ENCODE assay signal across 18 cellular contexts in genomic region chr20:51810155-51811039, GRCh38. TPM values are rescaled to one million over a fixed set of nuclear protein-coding genes. Genes with fewer than 3 reads are reported as not detected.
DNase-seq lines count a peak whose midpoint lies in the region; TF ChIP-seq lines count a peak whose summit lies in the region.
"Had no signal": no experiment of that assay in that cellular context is flagged by ENCODE, and none has a peak within 500 bp of the region (broad histone marks: within the 10 kb centered on the region; RNA-seq: fewer than 3 reads in every experiment).

No MANE protein-coding gene starts in this region.

- H4K20me1 ChIP-seq in Loucy (ENCODE audit: insufficient read depth, low read length, poor library complexity, severe bottlenecking), result no peaks in the 10 kb centered on the region

- H3K4ac ChIP-seq in mesendoderm (ENCODE audit: low read depth, low read length), result no peak overlapping the region

- 100% methylated on average over 2 of the region's 13 CpGs for WGBS in mesendoderm (ENCODE audit: extremely low coverage, insufficient coverage, low lambda C conversion rate)

- H3K4me2 ChIP-seq in Loucy (ENCODE audit: low read depth, low read length, poor library complexity, severe bottlenecking) (no peak overlapping the region), mesendoderm (ENCODE audit: low read length) (no peak overlapping the region)

- TF ChIP-seq CTCF in Loucy (conservative IDR thresholded peaks at IDR 0.05; ENCODE audit: low read length) (peak; percentile 39; the same call in 1 of the 2 replicates), cardiac fibroblast (IDR thresholded peaks at IDR 0.05; ENCODE audit: low read depth, low read length) (peak; percentile 3)

- H3F3A ChIP-seq in Loucy (ENCODE audit: low read depth), result no peaks in the 10 kb centered on the region

- no peak overlapping the region for H2BK5ac ChIP-seq in mesendoderm (ENCODE audit: low read length)

- H2AK5ac ChIP-seq in mesendoderm (ENCODE audit: low read length), result no peak overlapping the region

- no peak overlapping the region for H3K56ac ChIP-seq in mesendoderm (ENCODE audit: low read length)

- H3K18ac ChIP-seq in mesendoderm (ENCODE audit: low read length), result peak overlapping the region; percentile 76

- H4K8ac ChIP-seq in mesendoderm (ENCODE audit: low read depth, low read length), result no peak overlapping the region

- no peaks in the 10 kb centered on the region for H3K79me2 ChIP-seq in Loucy (ENCODE audit: insufficient read depth, low read length)
- no peaks in the 10 kb centered on the region for H3K79me2 ChIP-seq in mesendoderm (ENCODE audit: control insufficient read depth, insufficient read depth, low read length)

- H3K9me3 ChIP-seq in Loucy (ENCODE audit: insufficient read depth, low read depth, low read length), result no peaks in the 10 kb centered on the region

- no peak overlapping the region for H2BK15ac ChIP-seq in mesendoderm (replicated peaks; ENCODE audit: low read depth)

- H3K27me3 ChIP-seq in Loucy (ENCODE audit: insufficient read depth, low read length, poor library complexity, severe bottlenecking) (no peaks in the 10 kb centered on the region), mesendoderm (ENCODE audit: insufficient read depth, low read length, poor library complexity) (no peaks in the 10 kb centered on the region)

- H4K5ac ChIP-seq in mesendoderm (ENCODE audit: low read length), result no peak overlapping the region

- H3K4me3 ChIP-seq in Loucy (ENCODE audit: low read length, poor library complexity, severe bottlenecking) (no peak overlapping the region), cardiac fibroblast (replicated peaks in 1 of 2; ENCODE audit: low read depth in 2 of 2, low read length in 2 of 2) (no peak overlapping the region), mesendoderm (ENCODE audit: low read length) (no peak overlapping the region)

- peak; percentile 52 for DNase-seq in ELF-1 (ENCODE audit: low read depth, low spot score)
- DNase-seq in cardiac fibroblast (ENCODE audit: low read depth in 2 of 2), result no peak
- peak; percentile 76 for DNase-seq in mesendoderm
- DNase-seq in stimulated activated naive CD4-positive, alpha-beta T cell treated with Interleukin-2 at 50 U/mL for 16 hours (lab: John Stamatoyannopoulos, UW), result no peak
- DNase-seq in activated CD4-positive, alpha-beta T cell treated with anti-CD3 and anti-CD28 coated beads, Interleukin-2, amount 50 U/mL, for 1 hour, result no peak
- DNase-seq in 8988T, result no peak
- no peak for DNase-seq in activated T-cell treated with anti-CD3 and anti-CD28 coated beads, Interleukin-2, amount 50 U/mL, for 48 hours
- DNase-seq: activated CD4-positive, alpha-beta T cell treated with anti-CD3 and anti-CD28 coated beads for 4 hours; activated CD8-positive, alpha-beta memory T cell treated with anti-CD3 and anti-CD28 coated beads, Interleukin-2, amount 10 ng/mL, durations not matched to agents 7 days and 5 days; CD4-positive, alpha-beta T cell; DMS53; kidney; mammary epithelial cell; naive B cell; NCI-H1105; NCI-H2081 treated with DMSO at 0.1 percent for 48 hours; posterior cingulate gyrus had no signal

- H3K79me1 ChIP-seq in mesendoderm (ENCODE audit: low read length), result no peaks in the 10 kb centered on the region

- H3K36me3 ChIP-seq in Loucy (ENCODE audit: insufficient read depth, low read length) (no peaks in the 10 kb centered on the region), mesendoderm (ENCODE audit: control insufficient read depth, insufficient read depth, low read length) (no peaks in the 10 kb centered on the region)

- no peaks in the 10 kb centered on the region for H3K9me2 ChIP-seq in Loucy (replicated peaks; ENCODE audit: low read depth, low read length)

- no peaks in the 10 kb centered on the region for H3K4me1 ChIP-seq in Loucy (ENCODE audit: insufficient read depth, low read length, poor library complexity, severe bottlenecking)
- H3K4me1 ChIP-seq in mesendoderm (ENCODE audit: control insufficient read depth, low read depth, low read length), result no peaks in the 10 kb centered on the region

- H3K9ac ChIP-seq in Loucy (ENCODE audit: low read depth, low read length, poor library complexity, severe bottlenecking), result no peak overlapping the region
- H3K9ac ChIP-seq in mesendoderm (ENCODE audit: low read length), result no peak overlapping the region

- no peak overlapping the region for H3K23ac ChIP-seq in mesendoderm (ENCODE audit: low read length)

- H2BK120ac ChIP-seq in mesendoderm (ENCODE audit: low read depth, low read length), result no peak overlapping the region

- H2AFZ ChIP-seq in Loucy (ENCODE audit: low read length), result no peak overlapping the region

- no peak overlapping the region for H3K27ac ChIP-seq in mesendoderm (ENCODE audit: low read depth, low read length)

RNA-seq across cellular contexts. Expression of gene SALL4, which starts 8.1 kb away (rescaled TPM):
- polyA plus RNA-seq in mesendoderm (2013, experiment 1 of 2), result 92.3 TPM
- 94.0 TPM for polyA plus RNA-seq in mesendoderm (2013, experiment 2 of 2)
- polyA plus RNA-seq: mammary epithelial cell had no signal

RNA-seq across cellular contexts. Expression of gene ATP9A, which starts 42.2 kb away (rescaled TPM):
- polyA plus RNA-seq in mesendoderm (2013, experiment 1 of 2), result 2.2 TPM
- 2.3 TPM for polyA plus RNA-seq in mesendoderm (2013, experiment 2 of 2)

Comparison
In these comparisons a context has a peak if more than half of its experiments do, and no peak if none do; other contexts are left out.
1. DNase-seq: peak in ELF-1 (single experiment) and mesendoderm (single experiment); none in cardiac fibroblast (0 of 2), stimulated activated naive CD4-positive, alpha-beta T cell treated with Interleukin-2 at 50 U/mL for 16 hours (single experiment), activated CD4-positive, alpha-beta T cell treated with anti-CD3 and anti-CD28 coated beads, Interleukin-2, amount 50 U/mL, for 1 hour (single experiment), 8988T (single experiment) and activated T-cell treated with anti-CD3 and anti-CD28 coated beads, Interleukin-2, amount 50 U/mL, for 48 hours (0 of 2).